In the genomic region with DNA sequence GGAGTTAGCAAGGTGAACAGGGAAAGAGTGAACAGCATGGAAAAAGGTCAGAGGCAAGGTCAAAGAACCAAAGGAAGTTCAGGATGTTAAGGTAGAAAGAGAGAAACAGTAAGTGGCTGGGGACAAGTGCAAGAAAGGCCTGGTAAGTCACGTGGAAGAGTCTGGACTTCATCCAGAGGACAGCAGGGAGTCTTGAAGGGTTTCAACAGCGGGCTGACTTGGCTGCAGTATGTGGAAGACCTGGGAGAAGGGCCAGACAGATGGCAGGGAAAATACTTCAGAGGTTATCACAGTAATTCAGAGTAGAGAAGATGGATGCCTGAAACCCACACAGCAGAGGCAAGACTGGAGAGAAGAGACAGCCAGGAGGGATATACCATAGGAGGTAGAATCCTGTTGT, we compare ENCODE assay signal across 14 cellular contexts. TPM values are rescaled to one million over a fixed set of nuclear protein-coding genes. Genes with fewer than 3 reads are reported as not detected.
DNase-seq lines count a peak whose midpoint lies in the region; ATAC-seq and TF ChIP-seq lines count a peak whose summit lies in the region.
"Had no signal": no experiment of that assay in that cellular context is flagged by ENCODE, and none has a peak within 500 bp of the region (broad histone marks: within the 10 kb centered on the region; RNA-seq: fewer than 3 reads in every experiment).

No MANE protein-coding gene starts in this region.

- no peak overlapping the region for H3K4me3 ChIP-seq in foreskin fibroblast (ENCODE audit: low read depth in 1 of 2, low read length in 2 of 2)
- no peak overlapping the region for H3K4me3 ChIP-seq in body of pancreas
- H3K4me3 ChIP-seq: transverse colon had no signal

- H3K27me3 ChIP-seq in body of pancreas = no peaks in the 10 kb centered on the region
- H3K27me3 ChIP-seq: transverse colon had no signal

- ATAC-seq in WTC11 (no peak), body of pancreas (no peak)

- H3K27ac Mint-ChIP-seq in WTC11 = peak overlapping the region; percentile 32

- POLR2A ChIA-PET in WTC11 (lab: Charles Lee) = no interaction called here

- peaks cover 6% of the 10 kb centered on the region for H3K9me3 Mint-ChIP-seq in WTC11

- H3K27ac ChIP-seq in body of pancreas = no peak overlapping the region
- H3K27ac ChIP-seq: transverse colon had no signal

- 80 to 82% methylated on average over 2 of the region's 2 CpGs for WGBS in body of pancreas, 2 donors

- H3K4me3 Mint-ChIP-seq in WTC11 = no peak overlapping the region

- DNase-seq in AG08396 (ENCODE audit: low spot score) (peak; percentile 15), H4 (ENCODE audit: low spot score) (peak; percentile 13), WTC11 (ENCODE audit: low spot score) (no peak), foreskin fibroblast (peak; percentile 37 to 68), body of pancreas (no peak), middle frontal gyrus (ENCODE audit: extremely low spot score, low spot score) (no peak), activated T-cell treated with anti-CD3 and anti-CD28 coated beads for 4 hours (no peak), erythroblast (lab: John Stamatoyannopoulos, UW) (no peak)
- DNase-seq: activated T-cell treated with anti-CD3 and anti-CD28 coated beads, Interleukin-2, amount 50 U/mL, for 48 hours; AML-193; DMS153; MM.1S; posterior cingulate gyrus; transverse colon had no signal

- H3K36me3 ChIP-seq in body of pancreas (replicated peaks in 1 of 2; ENCODE audit: insufficient read depth in 1 of 2, low read depth in 2 of 2) = no peaks in the 10 kb centered on the region
- H3K36me3 ChIP-seq: transverse colon had no signal

- CTCF ChIA-PET in WTC11 (lab: Charles Lee) = no interaction called here

- no peaks in the 10 kb centered on the region for H3K4me1 ChIP-seq in body of pancreas
- H3K4me1 ChIP-seq: transverse colon had no signal

- no peaks in the 10 kb centered on the region for H3K4me1 Mint-ChIP-seq in WTC11

- TF ChIP-seq CTCF in WTC11 (IDR thresholded peaks at IDR 0.05) (no peak), foreskin fibroblast (IDR thresholded peaks at IDR 0.05; ENCODE audit: low read depth, low read length) (no peak), body of pancreas (IDR thresholded peaks at IDR 0.05) (no peak)

- no peaks in the 10 kb centered on the region for H3K9me3 ChIP-seq in body of pancreas

- intact Hi-C loops in body of pancreas (cut with DNase I) = no loop called here

- peaks cover 74% of the 10 kb centered on the region for H3K36me3 Mint-ChIP-seq in WTC11

- H3K27me3 Mint-ChIP-seq in WTC11 (ENCODE audit: low read depth) = no peaks in the 10 kb centered on the region

- no peak for TF ChIP-seq POLR2A in body of pancreas (IDR thresholded peaks at IDR 0.05)
- TF ChIP-seq POLR2A in erythroblast (IDR thresholded peaks at IDR 0.05; ENCODE audit: low read length) = no peak

TF ChIP-seq in WTC11, 78 proteins besides CTCF, POLR2A, EP300 and RAD21:
- TF ChIP-seq TCF7 (CRISPR knock-in tag; IDR thresholded peaks at IDR 0.05; ENCODE audit: low read depth) (no peak), ATF1 (CRISPR knock-in tag; IDR thresholded peaks at IDR 0.05) (no peak), CREB1 (CRISPR knock-in tag; IDR thresholded peaks at IDR 0.05) (no peak), JUN (CRISPR knock-in tag; IDR thresholded peaks at IDR 0.05) (no peak), OVOL2 (CRISPR knock-in tag; IDR thresholded peaks at IDR 0.05; ENCODE audit: borderline replicate concordance) (no peak), PRRX2 (CRISPR knock-in tag; IDR thresholded peaks at IDR 0.05) (no peak), MXD4 (CRISPR knock-in tag; IDR thresholded peaks at IDR 0.05; ENCODE audit: borderline replicate concordance) (no peak)
- TF ChIP-seq, protein P1, sequence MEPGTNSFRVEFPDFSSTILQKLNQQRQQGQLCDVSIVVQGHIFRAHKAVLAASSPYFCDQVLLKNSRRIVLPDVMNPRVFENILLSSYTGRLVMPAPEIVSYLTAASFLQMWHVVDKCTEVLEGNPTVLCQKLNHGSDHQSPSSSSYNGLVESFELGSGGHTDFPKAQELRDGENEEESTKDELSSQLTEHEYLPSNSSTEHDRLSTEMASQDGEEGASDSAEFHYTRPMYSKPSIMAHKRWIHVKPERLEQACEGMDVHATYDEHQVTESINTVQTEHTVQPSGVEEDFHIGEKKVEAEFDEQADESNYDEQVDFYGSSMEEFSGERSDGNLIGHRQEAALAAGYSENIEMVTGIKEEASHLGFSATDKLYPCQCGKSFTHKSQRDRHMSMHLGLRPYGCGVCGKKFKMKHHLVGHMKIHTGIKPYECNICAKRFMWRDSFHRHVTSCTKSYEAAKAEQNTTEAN (CRISPR knock-in tag; IDR thresholded peaks at IDR 0.05) = no peak
- TF ChIP-seq, protein P2, sequence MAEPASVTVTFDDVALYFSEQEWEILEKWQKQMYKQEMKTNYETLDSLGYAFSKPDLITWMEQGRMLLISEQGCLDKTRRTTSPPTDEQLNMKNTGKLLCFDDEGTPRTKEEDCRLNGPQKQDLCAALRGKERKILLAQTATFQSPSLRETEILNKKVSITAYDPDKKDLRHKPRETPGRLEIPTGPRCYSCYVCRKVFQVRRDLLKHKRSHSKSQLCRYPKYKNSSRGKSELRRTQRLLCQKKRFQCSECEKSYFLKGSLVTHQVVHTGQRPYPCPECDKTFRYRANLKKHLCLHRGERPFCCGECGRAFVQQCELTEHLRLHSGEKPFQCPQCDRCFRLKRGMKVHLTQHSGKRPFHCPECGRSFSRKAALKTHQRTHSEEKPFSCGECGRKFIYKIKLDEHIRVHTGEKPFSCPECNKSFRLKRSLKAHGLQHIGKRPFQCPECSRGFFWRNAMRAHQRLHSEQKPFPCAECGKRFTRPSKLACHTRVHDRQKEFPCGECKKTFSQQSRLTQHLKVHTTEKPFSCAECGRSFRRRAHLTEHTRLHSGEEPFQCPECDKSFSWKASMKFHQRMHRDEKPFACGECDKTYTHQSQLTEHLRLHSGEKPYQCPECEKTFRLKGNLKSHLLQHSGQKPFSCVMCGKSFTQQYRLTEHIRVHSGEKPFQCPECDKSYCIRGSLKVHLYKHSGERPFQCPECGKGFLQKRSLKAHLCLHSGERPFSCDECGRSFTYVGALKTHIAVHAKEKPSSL (CRISPR knock-in tag; conservative IDR thresholded peaks at IDR 0.05) = no peak

RNA-seq across cellular contexts. Expression of a gene that starts 34.0 kb away (rescaled TPM):
- total RNA-seq in H4 (2014; rRNA removed; shearing (Covaris generic)) = 7.7 and 16.9 TPM in 2 replicates
- total RNA-seq in WTC11 (2021) (61.6 to 65.4 TPM (median 62.0 TPM) in 3 replicates), body of pancreas (1 to 10 TPM in 1 of 2 donors, under 1 TPM in 1; 0.33 to 1.3 TPM)

Comparison
In these comparisons a context has a peak if more than half of its experiments do, and no peak if none do; other contexts are left out.
1. DNase-seq: peak in AG08396 (single experiment), H4 (single experiment) and foreskin fibroblast (2 of 2); none in WTC11 (single experiment), body of pancreas (0 of 4), middle frontal gyrus (single experiment), activated T-cell treated with anti-CD3 and anti-CD28 coated beads for 4 hours (single experiment) and erythroblast (0 of 2).